In the genomic region with DNA sequence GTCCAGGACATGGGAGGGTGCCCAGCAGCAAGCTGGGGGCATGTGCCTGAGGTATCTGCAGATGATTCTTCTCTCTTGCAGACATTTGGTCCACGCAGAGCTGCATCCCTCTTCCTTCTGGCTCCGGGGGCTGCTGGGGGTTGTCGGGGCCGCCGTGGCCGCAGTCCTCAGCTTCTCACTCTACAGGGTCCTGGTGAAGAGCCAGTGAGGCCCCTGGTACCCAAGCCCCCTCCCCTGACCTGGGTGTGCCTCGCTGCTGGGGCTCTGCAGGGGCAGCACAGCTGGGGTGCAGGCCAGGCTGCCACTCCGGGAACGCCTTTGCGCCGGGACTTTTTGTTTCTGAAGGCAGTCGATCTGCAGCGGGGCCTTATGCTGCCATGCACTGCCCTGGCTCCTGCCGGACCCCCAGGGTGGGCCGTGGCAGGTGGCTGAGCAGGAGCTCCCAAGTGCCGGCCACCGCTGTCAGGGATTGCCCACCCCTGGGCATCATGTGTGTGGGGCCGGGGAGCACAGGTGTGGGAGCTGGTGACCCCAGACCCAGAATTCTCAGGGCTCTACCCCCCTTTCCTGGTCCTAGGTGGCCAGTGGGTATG, we compare ENCODE assay signal across 20 cellular contexts. TPM values are rescaled to one million over a fixed set of nuclear protein-coding genes. Genes with fewer than 3 reads are reported as not detected.
DNase-seq lines count a peak whose midpoint lies in the region; ATAC-seq and TF ChIP-seq lines count a peak whose summit lies in the region.
"Had no signal": no experiment of that assay in that cellular context is flagged by ENCODE, and none has a peak within 500 bp of the region (broad histone marks: within the 10 kb centered on the region; RNA-seq: fewer than 3 reads in every experiment).

No MANE protein-coding gene starts in this region.

- no peak overlapping the region for H2BK20ac ChIP-seq in IMR-90 (ENCODE audit: low read depth, low read length)

- H3K4me2 ChIP-seq in IMR-90 (ENCODE audit: low read depth, low read length) (no peak overlapping the region), mesenchymal stem cell (ENCODE audit: low read length, poor library complexity, severe bottlenecking) (no peak overlapping the region)

- no peak overlapping the region for H3K27ac Mint-ChIP-seq in Caco-2 (ENCODE audit: unreplicated experiment)
- H3K27ac Mint-ChIP-seq: B cell; CD8-positive, alpha-beta T cell; HFFc6; T-helper 17 cell had no signal

- dilution Hi-C loops in IMR-90 (cut with HindIII; ENCODE audit: low sequenced_read_pairs, unreplicated experiment): no loop called here

- no peaks in the 10 kb centered on the region for H3K27me3 Mint-ChIP-seq in Caco-2 (ENCODE audit: insufficient read depth, unreplicated experiment)
- H3K27me3 Mint-ChIP-seq: T-helper 17 cell had no signal

- intact Hi-C loops in Caco-2 (cut with micrococcal nuclease; ENCODE audit: unreplicated experiment) (no loop called here), IMR-90 (cut with micrococcal nuclease) (no loop called here)

- H3K14ac ChIP-seq in IMR-90 (replicated peaks; ENCODE audit: low read depth, low read length) (no peak overlapping the region), mesenchymal stem cell (ENCODE audit: low read length in 2 of 2) (no peak overlapping the region)

- TSS peak; percentile 28 for BruUV-seq in Caco-2 (replicated peaks; lab: Mats Ljungman, UMichigan)
- BruUV-seq in IMR-90 (replicated peaks; lab: Mats Ljungman, UMichigan): no TSS peak

- no peak for TF ChIP-seq CTCF in Caco-2 (IDR thresholded peaks at IDR 0.05; ENCODE audit: insufficient read depth in 1 of 2, low read depth in 1 of 2, low read length in 1 of 2, severe bottlenecking in 1 of 2, unreplicated experiment in 1 of 2)
- TF ChIP-seq CTCF in IMR-90 (conservative IDR thresholded peaks at IDR 0.05; ENCODE audit: low read depth, low read length): no peak
- no peak for TF ChIP-seq CTCF in RWPE2 (IDR thresholded peaks at IDR 0.05; ENCODE audit: poor library complexity, severe bottlenecking)

- peaks cover 26% of the 10 kb centered on the region for H4K20me1 ChIP-seq in IMR-90 (ENCODE audit: insufficient read depth, low read length)

- ATAC-seq in IMR-90 (ENCODE audit: low read depth): no peak
- no peak for ATAC-seq in RWPE2 (ENCODE audit: low read depth)
- ATAC-seq: CD8-positive, alpha-beta T cell; SK-N-SH treated with all-trans-retinoic acid at 6 μM for 48 hours; T-helper 17 cell had no signal

- 90% methylated on average over 10 of the region's 18 CpGs; no CpG with 5 or more reads in 1 of the 2 experiments for WGBS in IMR-90 (ENCODE audit: extremely low coverage in 2 of 2, insufficient read length in 1 of 2), 2 experiments
- 97% methylated on average over 17 of the region's 18 CpGs for WGBS in mesenchymal stem cell

- H3K79me1 ChIP-seq in IMR-90 (ENCODE audit: low read depth in 1 of 2, low read length in 2 of 2) (peaks cover 0 to 36% of the 10 kb centered on the region in 2 experiments; a peak in 1 of 4 replicates), mesenchymal stem cell (replicated peaks; ENCODE audit: low read length, poor library complexity, severe bottlenecking) (peaks cover 23% of the 10 kb centered on the region)

- POLR2A ChIA-PET in Caco-2 (lab: Charles Lee) (no interaction called here), IMR-90 (lab: Charles Lee; ENCODE audit: unreplicated experiment) (no interaction called here), HEK293T (lab: Yijun Ruan, JAX) (interaction anchor here (0.6 to 2.1 kb wide), 5 partner anchors 8 to 289 kb away, joined by 3 to 9 read pairs (median 3); partner anchors contain the start of gene STUB1)

- no peaks in the 10 kb centered on the region for H3K27me3 ChIP-seq in Caco-2 (replicated peaks; ENCODE audit: control insufficient read depth, insufficient read depth, low read length)
- no peaks in the 10 kb centered on the region for H3K27me3 ChIP-seq in IMR-90 (ENCODE audit: control insufficient read depth, insufficient read depth, low read length)
- H3K27me3 ChIP-seq in RWPE2 (ENCODE audit: insufficient read depth, poor library complexity, severe bottlenecking): no peaks in the 10 kb centered on the region
- H3K27me3 ChIP-seq in mesenchymal stem cell (ENCODE audit: control insufficient read depth in 1 of 2, insufficient read depth in 1 of 2, low read length in 2 of 2): no peaks in the 10 kb centered on the region

- no peak overlapping the region for H4K8ac ChIP-seq in IMR-90 (ENCODE audit: low read depth in 2 of 2, low read length in 2 of 2)
- no peak overlapping the region for H4K8ac ChIP-seq in mesenchymal stem cell (ENCODE audit: low read length)

- no peak overlapping the region for H2AK9ac ChIP-seq in IMR-90 (replicated peaks; ENCODE audit: low read depth, low read length, poor library complexity)

- H3K4me1 ChIP-seq in Caco-2 (no peaks in the 10 kb centered on the region; the same call in 1 of the 2 replicates), IMR-90 (ENCODE audit: control insufficient read depth, insufficient read depth, low read length) (peaks cover 14% of the 10 kb centered on the region), RWPE2 (ENCODE audit: insufficient read depth, poor library complexity, severe bottlenecking) (peaks cover 6% of the 10 kb centered on the region), mesenchymal stem cell (ENCODE audit: control insufficient read depth, insufficient read depth, low read depth, low read length) (peaks cover 41% of the 10 kb centered on the region)

- no peak overlapping the region for H2BK120ac ChIP-seq in IMR-90 (ENCODE audit: low read depth, low read length)
- H2BK120ac ChIP-seq in mesenchymal stem cell (ENCODE audit: low read depth, low read length): no peak overlapping the region

- no peaks in the 10 kb centered on the region for H3K9me3 ChIP-seq in Caco-2
- H3K9me3 ChIP-seq in IMR-90 (ENCODE audit: control insufficient read depth, insufficient read depth, low read length): no peaks in the 10 kb centered on the region
- H3K9me3 ChIP-seq in RWPE2 (ENCODE audit: severe bottlenecking): no peaks in the 10 kb centered on the region
- no peaks in the 10 kb centered on the region for H3K9me3 ChIP-seq in mesenchymal stem cell (ENCODE audit: control insufficient read depth, low read length)

- H3K36me3 Mint-ChIP-seq in Caco-2 (ENCODE audit: insufficient read depth, unreplicated experiment): peaks cover 23% of the 10 kb centered on the region

- H2AFZ ChIP-seq in IMR-90 (replicated peaks; ENCODE audit: low read length, poor library complexity): no peak overlapping the region
- H2AFZ ChIP-seq in mesenchymal stem cell (ENCODE audit: low read depth, low read length): no peak overlapping the region

- no peak overlapping the region for H4K5ac ChIP-seq in IMR-90 (ENCODE audit: low read depth, low read length)

- no peak for TF ChIP-seq RAD21 in IMR-90 (IDR thresholded peaks at IDR 0.05; ENCODE audit: low read length)

- peaks cover 5% of the 10 kb centered on the region for H3K36me3 ChIP-seq in Caco-2 (ENCODE audit: control insufficient read depth, insufficient read depth, low read length)
- H3K36me3 ChIP-seq in IMR-90 (ENCODE audit: control insufficient read depth, insufficient read depth, low read length): peaks cover 47% of the 10 kb centered on the region
- peaks cover 46% of the 10 kb centered on the region for H3K36me3 ChIP-seq in RWPE2 (ENCODE audit: low read depth)
- H3K36me3 ChIP-seq in mesenchymal stem cell (ENCODE audit: control insufficient read depth in 1 of 2, insufficient read depth in 2 of 2, low read depth in 1 of 2, low read length in 2 of 2): peaks cover 41 to 74% of the 10 kb centered on the region in 2 experiments

- in situ Hi-C loops in IMR-90 (cut with MboI; ENCODE audit: low sequenced_read_pairs): no loop called here

- no peaks in the 10 kb centered on the region for H3K9me3 Mint-ChIP-seq in Caco-2 (ENCODE audit: unreplicated experiment)
- H3K9me3 Mint-ChIP-seq: CD8-positive, alpha-beta T cell; HFFc6 had no signal

- no peak overlapping the region for H3K23ac ChIP-seq in IMR-90 (ENCODE audit: low read depth, low read length)
- H3K23ac ChIP-seq in mesenchymal stem cell (ENCODE audit: low read length in 2 of 2): no peak overlapping the region

- no peak overlapping the region for H2BK12ac ChIP-seq in mesenchymal stem cell (ENCODE audit: low read length in 2 of 2)

- H3K9me1 ChIP-seq in IMR-90 (ENCODE audit: insufficient read depth, low read length): no peaks in the 10 kb centered on the region; the same call in 1 of the 2 replicates

- H3K18ac ChIP-seq in IMR-90 (ENCODE audit: low read depth, low read length): no peak overlapping the region
- no peak overlapping the region for H3K18ac ChIP-seq in mesenchymal stem cell (ENCODE audit: low read depth in 1 of 2, low read length in 2 of 2)

- DNase-seq in Caco-2 (no peak), IMR-90 (no peak), RWPE2 (ENCODE audit: low spot score) (no peak), mesenchymal stem cell (no peak), NCI-H524 (lab: John Stamatoyannopoulos, UW) (no peak), HEK293T (ENCODE audit: extremely low spot score) (no peak), DMS79 treated with DMSO at 0.1 percent for 48 hours (lab: John Stamatoyannopoulos, UW) (no peak)
- DNase-seq: CD8-positive, alpha-beta T cell; DND-41; HFFc6; NCI-H1092; NCI-H1436; NCI-H187 treated with DMSO at 0.1 percent for 48 hours; NCI-H2171 treated with DMSO at 0.1 percent for 48 hours; NCI-H524 treated with DMSO at 0.1 percent for 48 hours; NCI-H774; T-helper 17 cell had no signal

- H4K91ac ChIP-seq in IMR-90 (ENCODE audit: insufficient read depth, low read depth, low read length) (no peak overlapping the region), mesenchymal stem cell (ENCODE audit: low read length) (no peak overlapping the region)

- no peak overlapping the region for H3K56ac ChIP-seq in IMR-90 (ENCODE audit: extremely low read depth, insufficient read depth, low read length)

- H2BK15ac ChIP-seq in IMR-90 (ENCODE audit: low read depth, low read length): no peak overlapping the region
- peak overlapping the region; percentile 8 for H2BK15ac ChIP-seq in mesenchymal stem cell (ENCODE audit: low read depth, poor library complexity, severe bottlenecking)

- H3K4me3 ChIP-seq in Caco-2 (ENCODE audit: low read depth, low read length) (no peak overlapping the region), IMR-90 (ENCODE audit: insufficient read depth, low read depth, low read length) (no peak overlapping the region), RWPE2 (ENCODE audit: severe bottlenecking) (no peak overlapping the region), mesenchymal stem cell (ENCODE audit: insufficient read depth in 1 of 2, low read depth in 1 of 2, low read length in 2 of 2) (no peak overlapping the region)

- H2BK5ac ChIP-seq in IMR-90 (ENCODE audit: low read depth, low read length, poor library complexity, severe bottlenecking) (peak overlapping the region; percentile 1), mesenchymal stem cell (ENCODE audit: low read depth, low read length, poor library complexity, severe bottlenecking) (no peak overlapping the region)

- TF ChIP-seq POLR2A in IMR-90 (IDR thresholded peaks at IDR 0.05; ENCODE audit: low read depth, low read length): no peak

- H3K4me1 Mint-ChIP-seq in Caco-2 (ENCODE audit: low read depth, unreplicated experiment): no peaks in the 10 kb centered on the region

- no peak overlapping the region for H3K4ac ChIP-seq in IMR-90 (ENCODE audit: low read depth, low read length)
- H3K4ac ChIP-seq in mesenchymal stem cell (ENCODE audit: low read depth in 1 of 2, low read length in 2 of 2): no peak overlapping the region

- H3K9ac ChIP-seq in IMR-90 (ENCODE audit: low read depth, low read length) (no peak overlapping the region), mesenchymal stem cell (ENCODE audit: low read length) (no peak overlapping the region)

- no peak overlapping the region for H2AK5ac ChIP-seq in IMR-90 (ENCODE audit: low read depth, low read length)
- H2AK5ac ChIP-seq in mesenchymal stem cell (ENCODE audit: low read length, severe bottlenecking): no peak overlapping the region

- H3K27ac ChIP-seq in IMR-90 (ENCODE audit: insufficient read depth, low read length) (no peak overlapping the region), RWPE2 (ENCODE audit: poor library complexity, severe bottlenecking) (peak overlapping the region; percentile 12), mesenchymal stem cell (ENCODE audit: low read length, poor library complexity, severe bottlenecking) (no peak overlapping the region)
- H3K27ac ChIP-seq: C4-2B had no signal

- CTCF ChIA-PET in Caco-2 (lab: Charles Lee) (no interaction called here), IMR-90 (lab: Yijun Ruan, JAX) (no interaction called here), HEK293T (lab: Yijun Ruan, JAX) (no interaction called here)

- no peak overlapping the region for H3K4me3 Mint-ChIP-seq in Caco-2 (ENCODE audit: unreplicated experiment)
- H3K4me3 Mint-ChIP-seq: B cell; CD8-positive, alpha-beta T cell; HFFc6; T-helper 17 cell had no signal

RNA-seq across cellular contexts. Expression of gene RHBDL1, which starts 2.0 kb away (rescaled TPM):
- total RNA-seq in Caco-2 (2022): 2.9 and 3.2 TPM in 2 replicates
- 0.72 and 0.83 TPM in 2 replicates for total RNA-seq in IMR-90 (2012; rRNA removed)
- 4.1 and 4.8 TPM in 2 replicates for polyA plus RNA-seq in IMR-90 (2012; rRNA removed)
- 4.0 and 5.9 TPM in 2 replicates for polyA plus RNA-seq in IMR-90 (2012; cell fraction: cytosol; rRNA removed)
- 37.4 and 102 TPM in 2 replicates for polyA plus RNA-seq in IMR-90 (2012; cell fraction: nucleus; rRNA removed; ENCODE audit: low replicate concordance)
- polyA plus RNA-seq in mesenchymal stem cell (2013, experiment 1 of 2): 1.5 TPM
- 1.3 TPM for polyA plus RNA-seq in mesenchymal stem cell (2013, experiment 2 of 2)

RNA-seq across cellular contexts. Expression of gene RHOT2, which starts 5.6 kb away (rescaled TPM):
- 96.7 and 106 TPM in 2 replicates for total RNA-seq in Caco-2 (2022)
- 20.0 and 20.3 TPM in 2 replicates for total RNA-seq in IMR-90 (2012; rRNA removed)
- polyA plus RNA-seq in IMR-90 (2012; rRNA removed): 181 and 228 TPM in 2 replicates
- 70.1 and 99.5 TPM in 2 replicates for polyA plus RNA-seq in IMR-90 (2012; cell fraction: cytosol; rRNA removed)
- polyA plus RNA-seq in IMR-90 (2012; cell fraction: nucleus; rRNA removed; ENCODE audit: low replicate concordance): 1,124 and 3,095 TPM in 2 replicates
- 61.9 TPM for polyA plus RNA-seq in mesenchymal stem cell (2013, experiment 1 of 2)
- polyA plus RNA-seq in mesenchymal stem cell (2013, experiment 2 of 2): 56.8 TPM

RNA-seq across cellular contexts. Expression of gene STUB1, which starts 6.7 kb away (rescaled TPM):
- total RNA-seq in Caco-2 (2022) (77.8 and 86.6 TPM in 2 replicates), IMR-90 (2012; rRNA removed) (162 and 183 TPM in 2 replicates)
- polyA plus RNA-seq in IMR-90 (2012; rRNA removed): 186 and 195 TPM in 2 replicates
- polyA plus RNA-seq in IMR-90 (2012; cell fraction: cytosol; rRNA removed): 197 and 230 TPM in 2 replicates
- 258 and 444 TPM in 2 replicates for polyA plus RNA-seq in IMR-90 (2012; cell fraction: nucleus; rRNA removed; ENCODE audit: low replicate concordance)
- polyA plus RNA-seq in mesenchymal stem cell (2013, experiment 1 of 2): 116 TPM
- 121 TPM for polyA plus RNA-seq in mesenchymal stem cell (2013, experiment 2 of 2)

RNA-seq across cellular contexts. Expression of gene JMJD8, which starts 10.6 kb away (rescaled TPM):
- 46.7 and 52.4 TPM in 2 replicates for total RNA-seq in Caco-2 (2022)
- total RNA-seq in IMR-90 (2012; rRNA removed): 17.2 and 17.7 TPM in 2 replicates
- 62.5 and 72.2 TPM in 2 replicates for polyA plus RNA-seq in IMR-90 (2012; rRNA removed)
- 54.7 and 85.9 TPM in 2 replicates for polyA plus RNA-seq in IMR-90 (2012; cell fraction: cytosol; rRNA removed)
- polyA plus RNA-seq in IMR-90 (2012; cell fraction: nucleus; rRNA removed; ENCODE audit: low replicate concordance): 54.8 and 132 TPM in 2 replicates
- polyA plus RNA-seq in mesenchymal stem cell (2013, experiment 1 of 2): 51.4 TPM
- polyA plus RNA-seq in mesenchymal stem cell (2013, experiment 2 of 2): 50.3 TPM

RNA-seq across cellular contexts. Expression of gene WDR24, which starts 16.7 kb away (rescaled TPM):
- total RNA-seq in Caco-2 (2022): 10.8 and 11.7 TPM in 2 replicates
- total RNA-seq in IMR-90 (2012; rRNA removed): 0.72 and 1.1 TPM in 2 replicates
- 8.7 and 10.8 TPM in 2 replicates for polyA plus RNA-seq in IMR-90 (2012; rRNA removed)
- 7.8 and 7.9 TPM in 2 replicates for polyA plus RNA-seq in IMR-90 (2012; cell fraction: cytosol; rRNA removed)
- polyA plus RNA-seq in IMR-90 (2012; cell fraction: nucleus; rRNA removed; ENCODE audit: low replicate concordance): 22.4 and 54.8 TPM in 2 replicates
- polyA plus RNA-seq in mesenchymal stem cell (2013, experiment 1 of 2): 6.3 TPM
- 6.4 TPM for polyA plus RNA-seq in mesenchymal stem cell (2013, experiment 2 of 2)
